Comparison of ENCODE assay signal across 13 cellular contexts in the genomic region with DNA sequence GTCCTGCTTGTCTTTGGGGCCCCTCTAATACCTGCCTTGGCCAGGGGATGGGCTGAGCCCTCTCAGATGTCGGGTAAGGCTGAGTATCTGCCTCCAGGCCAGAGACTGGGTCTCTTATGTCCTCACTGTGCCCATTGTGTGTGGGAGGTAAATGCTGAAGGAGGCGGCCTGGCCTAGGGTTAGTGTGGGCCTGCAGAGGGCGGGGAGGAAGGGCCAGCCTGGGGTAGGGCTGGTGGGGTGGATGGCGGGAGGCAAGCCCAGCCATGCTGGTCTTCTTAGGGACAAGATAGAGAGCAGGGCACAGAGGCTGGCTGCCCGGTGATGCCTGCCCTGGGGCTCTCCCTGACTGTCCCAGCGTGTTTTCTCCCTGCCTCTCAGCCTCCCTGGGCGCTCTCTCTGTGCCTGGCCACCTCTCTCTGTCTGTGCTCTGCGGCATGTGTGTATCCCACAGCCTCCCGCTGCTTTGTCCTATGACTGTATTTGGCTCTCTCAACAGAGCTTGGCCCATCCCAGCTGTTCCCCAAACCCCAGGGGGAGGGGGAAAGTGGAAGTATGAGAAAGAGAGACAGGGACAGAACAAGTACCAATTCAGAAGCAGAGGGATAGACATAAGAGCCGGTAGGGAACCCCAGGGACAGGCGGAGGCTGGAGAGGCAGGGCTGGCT. TPM values are rescaled to one million over a fixed set of nuclear protein-coding genes. Genes with fewer than 3 reads are reported as not detected.
A peak's percentile ranks its signal among the peaks of the same experiment; 100 is the strongest.
DNase-seq lines count a peak whose midpoint lies in the region; TF ChIP-seq lines count a peak whose summit lies in the region.
"Had no signal": no experiment of that assay in that cellular context is flagged by ENCODE, and none has a peak within 500 bp of the region (broad histone marks: within the 10 kb centered on the region; RNA-seq: fewer than 3 reads in every experiment).

No MANE protein-coding gene starts in this region.

- H3K79me2 ChIP-seq in OCI-LY7 (ENCODE audit: insufficient read depth, low read depth, low read length) = no peaks in the 10 kb centered on the region

- H3K36me3 ChIP-seq in esophagus squamous epithelium = no peaks in the 10 kb centered on the region
- H3K36me3 ChIP-seq in muscle layer of colon (ENCODE audit: insufficient read depth, low read length) = no peaks in the 10 kb centered on the region
- H3K36me3 ChIP-seq in urinary bladder (ENCODE audit: insufficient read depth) = no peaks in the 10 kb centered on the region
- H3K36me3 ChIP-seq in OCI-LY7 (ENCODE audit: insufficient read depth, low read length) = no peaks in the 10 kb centered on the region
- H3K36me3 ChIP-seq: cardiac muscle cell, HAP-1, SJSA1 had no signal

- peak overlapping the region; percentile 27 for H3K9ac ChIP-seq in muscle layer of colon (ENCODE audit: low read length)

- no peaks in the 10 kb centered on the region for H3K9me2 ChIP-seq in OCI-LY7 (ENCODE audit: insufficient read depth, low read length)

- no peak overlapping the region for H3K4me3 ChIP-seq in esophagus squamous epithelium
- peak overlapping the region; percentile 15 to 33 for H3K4me3 ChIP-seq in muscle layer of colon (ENCODE audit: low read depth in 1 of 2, low read length in 2 of 2)
- H3K4me3 ChIP-seq in urinary bladder (ENCODE audit: low read depth, low read length) = no peak overlapping the region
- H3K4me3 ChIP-seq in OCI-LY7 (ENCODE audit: low read depth, low read length, poor library complexity, severe bottlenecking) = no peak overlapping the region
- H3K4me3 ChIP-seq: cardiac muscle cell, HAP-1, SJSA1 had no signal

- H3K27me3 ChIP-seq in esophagus squamous epithelium (peaks cover 0 to 39% (median 0%) of the 10 kb centered on the region in 4 donors), muscle layer of colon (ENCODE audit: control insufficient read depth in 1 of 2, insufficient read depth in 2 of 2, low read length in 2 of 2) (no peaks in the 10 kb centered on the region)
- H3K27me3 ChIP-seq: cardiac muscle cell had no signal

- no peak overlapping the region for H3K4me2 ChIP-seq in OCI-LY7 (ENCODE audit: low read length)

- DNase-seq in DMS 273 (lab: John Stamatoyannopoulos, UW; ENCODE audit: unreplicated experiment) (peak; percentile 80), DMS 273 treated with DMSO at 0.1 percent for 48 hours (lab: John Stamatoyannopoulos, UW) (no peak), esophagus squamous epithelium (lab: John Stamatoyannopoulos, UW) (no peak), OCI-LY7 (ENCODE audit: low spot score) (no peak), NK-92 (lab: John Stamatoyannopoulos, UW; ENCODE audit: unreplicated experiment) (no peak)
- DNase-seq in activated CD4-positive, CD25-positive, alpha-beta regulatory T cell (lab: John Stamatoyannopoulos, UW) = no peak
- DNase-seq: NCI-H187 treated with DMSO at 0.1 percent for 48 hours had no signal

- H3K9me3 ChIP-seq in esophagus squamous epithelium = no peaks in the 10 kb centered on the region
- no peaks in the 10 kb centered on the region for H3K9me3 ChIP-seq in muscle layer of colon (ENCODE audit: low read length)
- no peaks in the 10 kb centered on the region for H3K9me3 ChIP-seq in OCI-LY7 (ENCODE audit: low read length)
- H3K9me3 ChIP-seq: HAP-1, SJSA1 had no signal

- intact Hi-C loops in esophagus squamous epithelium (cut with DNase I) = no loop called here
- intact Hi-C loops in OCI-LY7 (cut with micrococcal nuclease; ENCODE audit: unreplicated experiment) = no loop called here

- H4K20me1 ChIP-seq in OCI-LY7 (ENCODE audit: insufficient read depth, low read length) = no peaks in the 10 kb centered on the region

- no TSS peak for BruUV-seq in OCI-LY7 (replicated peaks; lab: Mats Ljungman, UMichigan)

- peak in 1 of 4 donors; percentile 25 for TF ChIP-seq POLR2A in esophagus squamous epithelium (IDR thresholded peaks at IDR 0.05)

- WGBS in esophagus squamous epithelium, 2 donors = 24 to 37% methylated on average over 2 to 5 of the region's 11 CpGs
- WGBS in urinary bladder = 33% methylated on average over 11 of the region's 11 CpGs

- H2AFZ ChIP-seq in OCI-LY7 (ENCODE audit: low read length) = no peak overlapping the region

- CTCF ChIA-PET in OCI-LY7 (lab: Charles Lee; ENCODE audit: unreplicated experiment) = no interaction called here

- H3K4me1 ChIP-seq in esophagus squamous epithelium = peaks cover 6 to 72% (median 37%) of the 10 kb centered on the region in 3 donors
- H3K4me1 ChIP-seq in muscle layer of colon (ENCODE audit: insufficient read depth, low read length) = peaks cover 59% of the 10 kb centered on the region
- H3K4me1 ChIP-seq in urinary bladder (ENCODE audit: insufficient read depth) = no peaks in the 10 kb centered on the region
- peaks cover 10% of the 10 kb centered on the region for H3K4me1 ChIP-seq in OCI-LY7 (ENCODE audit: insufficient read depth, low read length, poor library complexity, severe bottlenecking)
- H3K4me1 ChIP-seq: HAP-1, SJSA1 had no signal

- TF ChIP-seq CTCF in esophagus squamous epithelium (IDR thresholded peaks at IDR 0.05) (no peak), OCI-LY7 (conservative IDR thresholded peaks at IDR 0.05; ENCODE audit: low read length) (no peak)

- POLR2A ChIA-PET in OCI-LY7 (lab: Charles Lee) = no interaction called here

- H3K27ac ChIP-seq in esophagus squamous epithelium (peak overlapping the region; percentile 58 to 89 (median 79)), muscle layer of colon (ENCODE audit: low read depth, low read length) (peak overlapping the region; percentile 82), urinary bladder (ENCODE audit: low read depth) (peak overlapping the region; percentile 82), OCI-LY7 (ENCODE audit: low read depth, low read length, poor library complexity, severe bottlenecking) (no peak overlapping the region)
- H3K27ac ChIP-seq: 22Rv1, cardiac muscle cell, SJSA1 had no signal

RNA-seq across cellular contexts. Expression of gene PDE2A, which starts 57.0 kb away (rescaled TPM):
- 10 to 100 TPM in 3 of 4 donors, 1 to 10 TPM in 1; 5.6 to 38.3 (median 12.9) TPM for total RNA-seq in esophagus squamous epithelium
- 18.6 TPM for total RNA-seq in urinary bladder
- 56.1 TPM for polyA plus RNA-seq in urinary bladder
- not detected in 2 replicates for total RNA-seq in OCI-LY7 (2014; rRNA removed; shearing (Covaris generic))
- 0.68 TPM in 1 of 2 replicates, not detected in the other for total RNA-seq in OCI-LY7 (2022)
- total RNA-seq: SJSA1 had no signal
- polyA plus RNA-seq: cardiac muscle cell had no signal

Comparison
In these comparisons a context has a peak if more than half of its experiments do, and no peak if none do; other contexts are left out.
1. H3K4me3 ChIP-seq: peak in muscle layer of colon (2 of 2); none in esophagus squamous epithelium (0 of 4), urinary bladder (single experiment) and OCI-LY7 (single experiment).